10 cellular contexts compared by ENCODE assay signal in the genomic region with DNA sequence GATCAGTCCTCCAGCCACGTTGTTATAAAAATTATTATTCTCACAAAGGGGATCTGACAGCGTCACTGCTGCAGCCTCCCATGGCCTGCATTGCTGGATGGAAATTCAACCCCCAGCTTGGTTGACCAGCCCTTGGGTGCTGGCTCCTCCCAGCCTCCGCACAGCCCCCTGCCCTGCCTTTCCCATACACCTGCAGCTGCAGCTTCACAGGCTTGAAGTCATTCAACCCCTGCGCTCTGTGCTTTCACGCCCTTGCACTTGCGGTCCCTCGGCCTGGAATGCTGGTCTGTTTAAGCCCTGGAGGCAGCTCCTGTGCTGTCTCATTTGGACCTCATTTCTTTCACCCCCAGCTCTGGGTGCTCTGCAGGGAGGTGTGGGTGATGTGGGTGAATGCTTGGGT. TPM values are rescaled to one million over a fixed set of nuclear protein-coding genes. Genes with fewer than 3 reads are reported as not detected.
DNase-seq lines count a peak whose midpoint lies in the region; ATAC-seq and TF ChIP-seq lines count a peak whose summit lies in the region.
"Had no signal": no experiment of that assay in that cellular context is flagged by ENCODE, and none has a peak within 500 bp of the region (broad histone marks: within the 10 kb centered on the region; RNA-seq: fewer than 3 reads in every experiment).

No MANE protein-coding gene starts in this region.

- no peak for ATAC-seq in central memory CD8-positive, alpha-beta T cell (replicated peaks; ENCODE audit: extremely low read depth, poor library complexity, severe bottlenecking)
- ATAC-seq in GM18511 (IDR thresholded peaks at IDR 0.05; ENCODE audit: unreplicated experiment) (no peak), GM21367 (IDR thresholded peaks at IDR 0.05; ENCODE audit: unreplicated experiment) (no peak), GM18517 (IDR thresholded peaks at IDR 0.05; ENCODE audit: unreplicated experiment) (no peak)

- peaks cover 3% of the 10 kb centered on the region for H4K20me1 ChIP-seq in neural progenitor cell (ENCODE audit: low read depth)

- peaks cover 4% of the 10 kb centered on the region for H3F3A ChIP-seq in neural progenitor cell (ENCODE audit: low read depth)

- H3K27me3 ChIP-seq in Caco-2 (replicated peaks; ENCODE audit: control insufficient read depth, insufficient read depth, low read length) (no peaks in the 10 kb centered on the region), HUES6 (ENCODE audit: control insufficient read depth, insufficient read depth, low read length) (peaks cover 82% of the 10 kb centered on the region), neural progenitor cell (peaks cover 87% of the 10 kb centered on the region)

- CTCF ChIA-PET in Caco-2 (lab: Charles Lee), result no interaction called here

- H3K4me1 Mint-ChIP-seq in Caco-2 (ENCODE audit: low read depth, unreplicated experiment), result no peaks in the 10 kb centered on the region
- peaks cover 70% of the 10 kb centered on the region for H3K4me1 Mint-ChIP-seq in central memory CD8-positive, alpha-beta T cell
- peaks cover 13% of the 10 kb centered on the region for H3K4me1 Mint-ChIP-seq in neural progenitor cell

- H3K27ac Mint-ChIP-seq in Caco-2 (ENCODE audit: unreplicated experiment) (no peak overlapping the region), neural progenitor cell (no peak overlapping the region)
- H3K27ac Mint-ChIP-seq in central memory CD8-positive, alpha-beta T cell (ENCODE audit: low read depth), result peak overlapping the region; percentile 96

- intact Hi-C loops in Caco-2 (cut with micrococcal nuclease; ENCODE audit: unreplicated experiment), result no loop called here

- BruUV-seq in Caco-2 (replicated peaks; lab: Mats Ljungman, UMichigan), result no TSS peak

- H3K4me3 ChIP-seq in Caco-2 (ENCODE audit: low read depth, low read length), result no peak overlapping the region
- peak overlapping the region; percentile 44 for H3K4me3 ChIP-seq in HUES6 (ENCODE audit: low read depth, low read length)
- H3K4me3 ChIP-seq in neural progenitor cell, result peak overlapping the region; percentile 13

- H3K9ac ChIP-seq in HUES6 (ENCODE audit: low read length) (no peak overlapping the region), neural progenitor cell (no peak overlapping the region)

- H3K36me3 ChIP-seq in Caco-2 (ENCODE audit: control insufficient read depth, insufficient read depth, low read length) (no peaks in the 10 kb centered on the region), HUES6 (ENCODE audit: control insufficient read depth, insufficient read depth, low read length) (no peaks in the 10 kb centered on the region), neural progenitor cell (no peaks in the 10 kb centered on the region)

- H3K9me3 Mint-ChIP-seq in Caco-2 (ENCODE audit: unreplicated experiment), result peaks cover 23% of the 10 kb centered on the region
- peaks cover 17% of the 10 kb centered on the region for H3K9me3 Mint-ChIP-seq in central memory CD8-positive, alpha-beta T cell
- peaks cover 17% of the 10 kb centered on the region for H3K9me3 Mint-ChIP-seq in neural progenitor cell

- no peak for DNase-seq in Caco-2
- no peak for DNase-seq in central memory CD8-positive, alpha-beta T cell (ENCODE audit: low spot score in 2 of 2)
- peak; percentile 20 for DNase-seq in neural progenitor cell (ENCODE audit: low spot score)
- DNase-seq in 8988T, result no peak
- DNase-seq: cortex of kidney had no signal

- peak overlapping the region; percentile 23 for H3K4me3 Mint-ChIP-seq in Caco-2 (ENCODE audit: unreplicated experiment)
- peak overlapping the region; percentile 76 for H3K4me3 Mint-ChIP-seq in central memory CD8-positive, alpha-beta T cell
- H3K4me3 Mint-ChIP-seq in neural progenitor cell, result peak overlapping the region; percentile 82

- peak overlapping the region; percentile 65 for H3K4me2 ChIP-seq in neural progenitor cell

- TF ChIP-seq CTCF in Caco-2 (IDR thresholded peaks at IDR 0.05; ENCODE audit: insufficient read depth in 1 of 2, low read depth in 1 of 2, low read length in 1 of 2, severe bottlenecking in 1 of 2, unreplicated experiment in 1 of 2) (no peak), neural progenitor cell (IDR thresholded peaks at IDR 0.05) (no peak)

- H3K27ac ChIP-seq in HUES6 (ENCODE audit: low read depth, low read length) (no peak overlapping the region), neural progenitor cell (no peak overlapping the region)

- POLR2A ChIA-PET in Caco-2 (lab: Charles Lee), result no interaction called here

- no peak overlapping the region for H2AFZ ChIP-seq in neural progenitor cell (replicated peaks)

- no peaks in the 10 kb centered on the region for H3K36me3 Mint-ChIP-seq in Caco-2 (ENCODE audit: insufficient read depth, unreplicated experiment)
- H3K36me3 Mint-ChIP-seq in central memory CD8-positive, alpha-beta T cell (ENCODE audit: insufficient read depth), result peaks cover 65% of the 10 kb centered on the region
- no peaks in the 10 kb centered on the region for H3K36me3 Mint-ChIP-seq in neural progenitor cell

- H3K4me1 ChIP-seq in Caco-2 (no peaks in the 10 kb centered on the region), HUES6 (ENCODE audit: control insufficient read depth, insufficient read depth, low read length) (peaks cover 10% of the 10 kb centered on the region), neural progenitor cell (peaks cover 7% of the 10 kb centered on the region)

- H3K9me3 ChIP-seq in Caco-2, result peaks cover 7% of the 10 kb centered on the region; the same call in 1 of the 2 replicates
- H3K9me3 ChIP-seq in HUES6 (ENCODE audit: control insufficient read depth, insufficient read depth, low read depth, low read length), result peaks cover 6% of the 10 kb centered on the region
- no peaks in the 10 kb centered on the region for H3K9me3 ChIP-seq in neural progenitor cell (ENCODE audit: low read depth)

- H3K27me3 Mint-ChIP-seq in Caco-2 (ENCODE audit: insufficient read depth, unreplicated experiment) (no peaks in the 10 kb centered on the region), neural progenitor cell (ENCODE audit: insufficient read depth, low read depth) (peaks cover 59% of the 10 kb centered on the region)
- H3K27me3 Mint-ChIP-seq in central memory CD8-positive, alpha-beta T cell, result no peaks in the 10 kb centered on the region

- no peaks in the 10 kb centered on the region for H3K79me2 ChIP-seq in neural progenitor cell (ENCODE audit: low read depth)

RNA-seq across cellular contexts. Expression of a gene that starts 0.9 kb away (rescaled TPM):
- total RNA-seq in Caco-2 (2022) (1.5 and 1.6 TPM in 2 replicates), neural progenitor cell (ENCODE audit: low replicate concordance) (0.03 and 0.34 TPM in 2 replicates)
- total RNA-seq: M059J had no signal

Comparison
In these comparisons a context has a peak if more than half of its experiments do, and no peak if none do; other contexts are left out.
1. H3K4me3 Mint-ChIP-seq: peak in every context shown above with its lines; median percentile 82 in neural progenitor cell; 76 in central memory CD8-positive, alpha-beta T cell; 23 in Caco-2.